28 cellular contexts compared by ENCODE assay signal in the genomic region with DNA sequence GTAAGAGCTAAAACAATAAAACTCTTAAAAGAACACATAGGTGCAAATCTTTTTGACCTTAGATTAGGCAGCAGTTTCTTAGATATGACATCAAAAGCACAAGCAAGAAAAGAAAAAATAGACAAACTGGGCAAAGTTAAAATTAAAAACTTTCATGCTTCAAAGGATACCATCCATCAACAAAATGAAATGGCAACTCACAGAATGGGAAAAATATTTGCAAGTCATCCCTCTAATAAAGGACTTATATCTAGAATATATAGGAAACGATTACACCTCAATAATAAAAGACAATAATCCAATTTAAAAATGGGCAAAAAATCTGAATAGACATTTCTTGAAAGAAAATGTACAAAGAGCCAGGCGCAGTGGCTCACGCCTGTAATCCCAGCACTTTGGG.
"Had no signal": no experiment of that assay in that cellular context is flagged by ENCODE, and none has a peak within 500 bp of the region (broad histone marks: within the 10 kb centered on the region; RNA-seq: fewer than 3 reads in every experiment).

No MANE protein-coding gene starts in this region.

- FAIRE-seq: pancreas had no signal

- H3K9me3 ChIP-seq: neutrophil, pancreas, prostate gland, suprapubic skin, testis, tibial artery, transverse colon, upper lobe of right lung, uterus had no signal

- H2AFZ ChIP-seq: neural progenitor cell had no signal

- H3K4me3 ChIP-seq: neural progenitor cell, pancreas, prostate gland, skin epidermis, smooth muscle cell, spleen, suprapubic skin, testis, tibial artery, transverse colon, upper lobe of right lung, uterus had no signal

- H3K4me1 ChIP-seq: neural progenitor cell, pancreas, prostate gland, spleen, suprapubic skin, testis, tibial artery, transverse colon, upper lobe of right lung, uterus had no signal

- H3K27me3 ChIP-seq: suprapubic skin, testis, tibial artery, transverse colon had no signal

- ATAC-seq: naive thymus-derived CD4-positive, alpha-beta T cell; natural killer cell; pancreas; right cardiac atrium; sciatic nerve; stimulated activated memory B cell treated with anti-CD40 and anti-IgM and Interleukin-4, amounts not matched to agents 10 μg/mL and 1 μg/mL and 100 μg/mL, for 72 hours; stimulated activated naive CD8-positive, alpha-beta T cell treated with anti-CD3 and anti-CD28 coated beads, Interleukin-15, amount 100 ng/mL, for 72 hours; stimulated activated naive CD8-positive, alpha-beta T cell treated with anti-CD3 and anti-CD28 coated beads, Interleukin-15, Interleukin-2, amounts not matched to agents 100 U/mL and 50 U/mL, for 24 hours; upper lobe of right lung had no signal

- DNase-seq: naive thymus-derived CD4-positive, alpha-beta T cell; natural killer cell; nucleus accumbens; pancreas; right cardiac atrium; spleen; stimulated activated CD4-positive, alpha-beta T cell treated with anti-CD3 and anti-CD28 coated beads, Interleukin-12 subunit alpha, Interleukin-12 subunit beta, amount 100 ng/mL, for 4 hours; stimulated activated CD4-positive, alpha-beta T cell treated with anti-CD3 and anti-CD28 coated beads, Interleukin-1b, Interleukin-23, amount 100 ng/mL, for 48 hours; stimulated activated CD4-positive, alpha-beta T cell treated with anti-CD3 and anti-CD28 coated beads, Interleukin-4, amount 100 ng/mL, for 1 hour; stimulated activated CD4-positive, alpha-beta T cell treated with anti-CD3 and anti-CD28 coated beads, Interleukin-4, amount 100 ng/mL, for 4 hours; stimulated activated CD8-positive, alpha-beta memory T cell treated with anti-CD3 and anti-CD28 coated beads, Interleukin-4, amount 100 ng/mL, for 48 hours; stimulated activated naive CD4-positive, alpha-beta T cell; stimulated activated naive CD8-positive, alpha-beta T cell treated with anti-CD3 and anti-CD28 coated beads, Interleukin-15, amount 100 ng/mL, for 72 hours; stimulated activated naive CD8-positive, alpha-beta T cell treated with anti-CD3 and anti-CD28 coated beads, Interleukin-15, Interleukin-2, amounts not matched to agents 100 U/mL and 50 U/mL, for 24 hours; substantia nigra; testis; tibial artery; transverse colon; upper lobe of right lung; uterus had no signal

- H3K36me3 ChIP-seq: neural progenitor cell, neutrophil, pancreas, prostate gland, spleen, suprapubic skin, tibial artery, transverse colon, upper lobe of right lung, uterus had no signal

- H3K27ac ChIP-seq: neural progenitor cell, neutrophil, pancreas, prostate gland, skin epidermis, spleen, suprapubic skin, testis, tibial artery, transverse colon, upper lobe of right lung, uterus had no signal

- H3K4me2 ChIP-seq: neural progenitor cell, smooth muscle cell had no signal

- H3K9ac ChIP-seq: neural progenitor cell had no signal
